Comparison of ENCODE assay signal across 20 cellular contexts in genomic region chrY:21103885-21104284, GRCh38.
"Had no signal": no experiment of that assay in that cellular context is flagged by ENCODE, and none has a peak within 500 bp of the region (broad histone marks: within the 10 kb centered on the region; RNA-seq: fewer than 3 reads in every experiment).

No MANE protein-coding gene starts in this region.

- DNase-seq: dorsolateral prefrontal cortex; effector CD4-positive, alpha-beta T cell; hypothalamus; immature natural killer cell; islet precursor cell; left ventricle myocardium superior; lower lobe of right lung; naive thymus-derived CD8-positive, alpha-beta T cell; nephron progenitor cell; nucleus accumbens; psoas muscle; right cardiac atrium; sigmoid colon; stimulated activated CD4-positive, alpha-beta T cell treated with anti-CD3 and anti-CD28 coated beads, Interleukin-2, amount 100 ng/mL, for 24 hours; stimulated activated CD4-positive, alpha-beta T cell treated with anti-CD3 and anti-CD28 coated beads, Interleukin-4, amount 100 ng/mL, for 24 hours; stimulated activated naive CD4-positive, alpha-beta T cell treated with Interleukin-2 at 50 U/mL for 16 hours; upper lobe of left lung had no signal

- H3K9me3 Mint-ChIP-seq: immature natural killer cell; nephron progenitor cell; stimulated activated effector memory CD8-positive, alpha-beta T cell treated with anti-CD3 and anti-CD28 coated beads, Interleukin-12 subunit alpha, Interleukin-12 subunit beta, amount 100 ng/mL, for 72 hours had no signal

- H3K27ac Mint-ChIP-seq: naive thymus-derived CD8-positive, alpha-beta T cell; nephron progenitor cell; stimulated activated effector memory CD8-positive, alpha-beta T cell treated with anti-CD3 and anti-CD28 coated beads, Interleukin-12 subunit alpha, Interleukin-12 subunit beta, amount 100 ng/mL, for 72 hours had no signal

- H3K4me3 Mint-ChIP-seq: immature natural killer cell; naive thymus-derived CD8-positive, alpha-beta T cell; nephron progenitor cell; stimulated activated effector memory CD8-positive, alpha-beta T cell treated with anti-CD3 and anti-CD28 coated beads, Interleukin-12 subunit alpha, Interleukin-12 subunit beta, amount 100 ng/mL, for 72 hours had no signal

- ATAC-seq: left ventricle myocardium superior; lower lobe of right lung; naive thymus-derived CD8-positive, alpha-beta T cell; psoas muscle; right cardiac atrium; stimulated activated effector memory CD8-positive, alpha-beta T cell treated with anti-CD3 and anti-CD28 coated beads, Interleukin-12 subunit alpha, Interleukin-12 subunit beta, amount 100 ng/mL, for 72 hours had no signal

- H3K36me3 Mint-ChIP-seq: immature natural killer cell; naive thymus-derived CD8-positive, alpha-beta T cell; stimulated activated effector memory CD8-positive, alpha-beta T cell treated with anti-CD3 and anti-CD28 coated beads, Interleukin-12 subunit alpha, Interleukin-12 subunit beta, amount 100 ng/mL, for 72 hours had no signal

- FAIRE-seq: frontal cortex, urothelium cell line had no signal

- H3K4me1 Mint-ChIP-seq: immature natural killer cell; nephron progenitor cell; stimulated activated effector memory CD8-positive, alpha-beta T cell treated with anti-CD3 and anti-CD28 coated beads, Interleukin-12 subunit alpha, Interleukin-12 subunit beta, amount 100 ng/mL, for 72 hours had no signal

- H3K27me3 Mint-ChIP-seq: naive thymus-derived CD8-positive, alpha-beta T cell had no signal
